Comparison of ENCODE assay signal across 1 cellular context in the genomic region with DNA sequence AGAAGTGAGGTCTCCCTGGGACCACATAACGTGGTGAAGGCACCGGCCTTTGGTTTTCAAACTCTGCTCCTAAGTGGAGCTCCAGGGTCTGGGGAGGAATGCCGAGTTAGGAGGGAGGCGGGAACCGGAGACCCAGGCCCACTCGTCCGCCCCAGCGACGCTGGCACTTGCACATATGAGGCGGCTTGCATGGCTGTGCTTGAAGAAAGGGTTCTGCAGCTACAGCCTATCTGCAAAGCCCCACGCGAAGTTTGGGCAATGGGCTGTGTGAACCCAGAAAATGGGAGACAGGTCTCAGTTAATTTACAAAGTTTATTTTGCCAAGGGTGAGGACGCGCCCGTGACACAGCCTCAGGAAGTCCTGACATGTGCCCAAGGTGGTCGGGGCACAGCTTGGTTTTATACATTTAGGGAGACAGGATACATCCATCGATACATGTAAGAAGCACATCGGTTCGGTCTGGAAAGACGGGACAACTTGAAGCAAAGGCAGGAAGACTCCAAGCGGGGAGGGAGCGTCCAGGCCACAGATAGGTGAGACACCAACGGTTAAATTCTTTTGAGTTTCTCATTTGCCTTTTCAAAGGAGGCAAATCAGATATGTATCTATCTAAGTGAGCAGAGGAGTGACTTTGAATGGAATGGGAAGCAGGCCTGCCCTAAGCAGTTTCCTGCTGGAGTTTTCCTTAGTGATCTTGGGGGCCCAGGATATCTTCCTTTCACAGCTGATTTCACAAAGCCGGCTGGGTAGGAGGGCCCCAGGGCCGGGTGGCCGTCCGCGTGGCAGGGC.
TF ChIP-seq lines count a peak whose summit lies in the region.

No MANE protein-coding gene starts in this region.

TF ChIP-seq in HepG2, 621 proteins besides CTCF, POLR2A, EP300 and RAD21 (continued from another document and continues in another):
- TF ChIP-seq, protein P1, sequence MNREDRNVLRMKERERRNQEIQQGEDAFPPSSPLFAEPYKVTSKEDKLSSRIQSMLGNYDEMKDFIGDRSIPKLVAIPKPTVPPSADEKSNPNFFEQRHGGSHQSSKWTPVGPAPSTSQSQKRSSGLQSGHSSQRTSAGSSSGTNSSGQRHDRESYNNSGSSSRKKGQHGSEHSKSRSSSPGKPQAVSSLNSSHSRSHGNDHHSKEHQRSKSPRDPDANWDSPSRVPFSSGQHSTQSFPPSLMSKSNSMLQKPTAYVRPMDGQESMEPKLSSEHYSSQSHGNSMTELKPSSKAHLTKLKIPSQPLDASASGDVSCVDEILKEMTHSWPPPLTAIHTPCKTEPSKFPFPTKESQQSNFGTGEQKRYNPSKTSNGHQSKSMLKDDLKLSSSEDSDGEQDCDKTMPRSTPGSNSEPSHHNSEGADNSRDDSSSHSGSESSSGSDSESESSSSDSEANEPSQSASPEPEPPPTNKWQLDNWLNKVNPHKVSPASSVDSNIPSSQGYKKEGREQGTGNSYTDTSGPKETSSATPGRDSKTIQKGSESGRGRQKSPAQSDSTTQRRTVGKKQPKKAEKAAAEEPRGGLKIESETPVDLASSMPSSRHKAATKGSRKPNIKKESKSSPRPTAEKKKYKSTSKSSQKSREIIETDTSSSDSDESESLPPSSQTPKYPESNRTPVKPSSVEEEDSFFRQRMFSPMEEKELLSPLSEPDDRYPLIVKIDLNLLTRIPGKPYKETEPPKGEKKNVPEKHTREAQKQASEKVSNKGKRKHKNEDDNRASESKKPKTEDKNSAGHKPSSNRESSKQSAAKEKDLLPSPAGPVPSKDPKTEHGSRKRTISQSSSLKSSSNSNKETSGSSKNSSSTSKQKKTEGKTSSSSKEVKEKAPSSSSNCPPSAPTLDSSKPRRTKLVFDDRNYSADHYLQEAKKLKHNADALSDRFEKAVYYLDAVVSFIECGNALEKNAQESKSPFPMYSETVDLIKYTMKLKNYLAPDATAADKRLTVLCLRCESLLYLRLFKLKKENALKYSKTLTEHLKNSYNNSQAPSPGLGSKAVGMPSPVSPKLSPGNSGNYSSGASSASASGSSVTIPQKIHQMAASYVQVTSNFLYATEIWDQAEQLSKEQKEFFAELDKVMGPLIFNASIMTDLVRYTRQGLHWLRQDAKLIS (CRISPR knock-in tag; IDR thresholded peaks at IDR 0.05) = no peak; the same call in 1 of the 2 replicates
- TF ChIP-seq YY1 (IDR thresholded peaks at IDR 0.05; ENCODE audit: insufficient read depth, insufficient replicate concordance, low read depth, low read length) = no peak
- TF ChIP-seq, protein P2, sequence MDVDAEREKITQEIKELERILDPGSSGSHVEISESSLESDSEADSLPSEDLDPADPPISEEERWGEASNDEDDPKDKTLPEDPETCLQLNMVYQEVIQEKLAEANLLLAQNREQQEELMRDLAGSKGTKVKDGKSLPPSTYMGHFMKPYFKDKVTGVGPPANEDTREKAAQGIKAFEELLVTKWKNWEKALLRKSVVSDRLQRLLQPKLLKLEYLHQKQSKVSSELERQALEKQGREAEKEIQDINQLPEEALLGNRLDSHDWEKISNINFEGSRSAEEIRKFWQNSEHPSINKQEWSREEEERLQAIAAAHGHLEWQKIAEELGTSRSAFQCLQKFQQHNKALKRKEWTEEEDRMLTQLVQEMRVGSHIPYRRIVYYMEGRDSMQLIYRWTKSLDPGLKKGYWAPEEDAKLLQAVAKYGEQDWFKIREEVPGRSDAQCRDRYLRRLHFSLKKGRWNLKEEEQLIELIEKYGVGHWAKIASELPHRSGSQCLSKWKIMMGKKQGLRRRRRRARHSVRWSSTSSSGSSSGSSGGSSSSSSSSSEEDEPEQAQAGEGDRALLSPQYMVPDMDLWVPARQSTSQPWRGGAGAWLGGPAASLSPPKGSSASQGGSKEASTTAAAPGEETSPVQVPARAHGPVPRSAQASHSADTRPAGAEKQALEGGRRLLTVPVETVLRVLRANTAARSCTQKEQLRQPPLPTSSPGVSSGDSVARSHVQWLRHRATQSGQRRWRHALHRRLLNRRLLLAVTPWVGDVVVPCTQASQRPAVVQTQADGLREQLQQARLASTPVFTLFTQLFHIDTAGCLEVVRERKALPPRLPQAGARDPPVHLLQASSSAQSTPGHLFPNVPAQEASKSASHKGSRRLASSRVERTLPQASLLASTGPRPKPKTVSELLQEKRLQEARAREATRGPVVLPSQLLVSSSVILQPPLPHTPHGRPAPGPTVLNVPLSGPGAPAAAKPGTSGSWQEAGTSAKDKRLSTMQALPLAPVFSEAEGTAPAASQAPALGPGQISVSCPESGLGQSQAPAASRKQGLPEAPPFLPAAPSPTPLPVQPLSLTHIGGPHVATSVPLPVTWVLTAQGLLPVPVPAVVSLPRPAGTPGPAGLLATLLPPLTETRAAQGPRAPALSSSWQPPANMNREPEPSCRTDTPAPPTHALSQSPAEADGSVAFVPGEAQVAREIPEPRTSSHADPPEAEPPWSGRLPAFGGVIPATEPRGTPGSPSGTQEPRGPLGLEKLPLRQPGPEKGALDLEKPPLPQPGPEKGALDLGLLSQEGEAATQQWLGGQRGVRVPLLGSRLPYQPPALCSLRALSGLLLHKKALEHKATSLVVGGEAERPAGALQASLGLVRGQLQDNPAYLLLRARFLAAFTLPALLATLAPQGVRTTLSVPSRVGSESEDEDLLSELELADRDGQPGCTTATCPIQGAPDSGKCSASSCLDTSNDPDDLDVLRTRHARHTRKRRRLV (CRISPR knock-in tag; IDR thresholded peaks at IDR 0.05) = no peak
- TF ChIP-seq ZNF703 (CRISPR knock-in tag; IDR thresholded peaks at IDR 0.05; ENCODE audit: borderline replicate concordance) = no peak
- TF ChIP-seq ZNF713 (CRISPR knock-in tag; IDR thresholded peaks at IDR 0.05) = no peak
- no peak for TF ChIP-seq KLF13 (CRISPR knock-in tag; IDR thresholded peaks at IDR 0.05)
- TF ChIP-seq RFXAP (CRISPR knock-in tag; IDR thresholded peaks at IDR 0.05; ENCODE audit: borderline replicate concordance) = 0 out of 2 replicates have a peak, but pooled peaks have one; percentile 1
- TF ChIP-seq, protein P3, sequence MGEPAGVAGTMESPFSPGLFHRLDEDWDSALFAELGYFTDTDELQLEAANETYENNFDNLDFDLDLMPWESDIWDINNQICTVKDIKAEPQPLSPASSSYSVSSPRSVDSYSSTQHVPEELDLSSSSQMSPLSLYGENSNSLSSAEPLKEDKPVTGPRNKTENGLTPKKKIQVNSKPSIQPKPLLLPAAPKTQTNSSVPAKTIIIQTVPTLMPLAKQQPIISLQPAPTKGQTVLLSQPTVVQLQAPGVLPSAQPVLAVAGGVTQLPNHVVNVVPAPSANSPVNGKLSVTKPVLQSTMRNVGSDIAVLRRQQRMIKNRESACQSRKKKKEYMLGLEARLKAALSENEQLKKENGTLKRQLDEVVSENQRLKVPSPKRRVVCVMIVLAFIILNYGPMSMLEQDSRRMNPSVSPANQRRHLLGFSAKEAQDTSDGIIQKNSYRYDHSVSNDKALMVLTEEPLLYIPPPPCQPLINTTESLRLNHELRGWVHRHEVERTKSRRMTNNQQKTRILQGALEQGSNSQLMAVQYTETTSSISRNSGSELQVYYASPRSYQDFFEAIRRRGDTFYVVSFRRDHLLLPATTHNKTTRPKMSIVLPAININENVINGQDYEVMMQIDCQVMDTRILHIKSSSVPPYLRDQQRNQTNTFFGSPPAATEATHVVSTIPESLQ (CRISPR knock-in tag; conservative IDR thresholded peaks at IDR 0.05) = 0 out of 2 replicates have a peak, but pooled peaks have one; percentile 30
- 0 out of 2 replicates have a peak, but pooled peaks have one; percentile 14 for TF ChIP-seq TEAD2 (CRISPR knock-in tag; IDR thresholded peaks at IDR 0.05)
- no peak for TF ChIP-seq SOX6 (IDR thresholded peaks at IDR 0.05)
- no peak for TF ChIP-seq SOX6 (CRISPR knock-in tag; IDR thresholded peaks at IDR 0.05)
- TF ChIP-seq ZBTB20 (CRISPR knock-in tag; IDR thresholded peaks at IDR 0.05; ENCODE audit: borderline replicate concordance, low read depth) = no peak; the same call in 1 of the 2 replicates
- no peak for TF ChIP-seq RXRA (CRISPR knock-in tag; IDR thresholded peaks at IDR 0.05)
- TF ChIP-seq ZNF333 (CRISPR knock-in tag; IDR thresholded peaks at IDR 0.05; ENCODE audit: borderline replicate concordance) = no peak
- TF ChIP-seq BHLHE40 (IDR thresholded peaks at IDR 0.05; ENCODE audit: low read length) = no peak
- TF ChIP-seq, protein P4, sequence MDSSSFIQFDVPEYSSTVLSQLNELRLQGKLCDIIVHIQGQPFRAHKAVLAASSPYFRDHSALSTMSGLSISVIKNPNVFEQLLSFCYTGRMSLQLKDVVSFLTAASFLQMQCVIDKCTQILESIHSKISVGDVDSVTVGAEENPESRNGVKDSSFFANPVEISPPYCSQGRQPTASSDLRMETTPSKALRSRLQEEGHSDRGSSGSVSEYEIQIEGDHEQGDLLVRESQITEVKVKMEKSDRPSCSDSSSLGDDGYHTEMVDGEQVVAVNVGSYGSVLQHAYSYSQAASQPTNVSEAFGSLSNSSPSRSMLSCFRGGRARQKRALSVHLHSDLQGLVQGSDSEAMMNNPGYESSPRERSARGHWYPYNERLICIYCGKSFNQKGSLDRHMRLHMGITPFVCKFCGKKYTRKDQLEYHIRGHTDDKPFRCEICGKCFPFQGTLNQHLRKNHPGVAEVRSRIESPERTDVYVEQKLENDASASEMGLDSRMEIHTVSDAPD (CRISPR knock-in tag; IDR thresholded peaks at IDR 0.05) = no peak
- TF ChIP-seq RBFOX2 (IDR thresholded peaks at IDR 0.05; ENCODE audit: low read depth, low read length) = no peak
- TF ChIP-seq, protein P5, sequence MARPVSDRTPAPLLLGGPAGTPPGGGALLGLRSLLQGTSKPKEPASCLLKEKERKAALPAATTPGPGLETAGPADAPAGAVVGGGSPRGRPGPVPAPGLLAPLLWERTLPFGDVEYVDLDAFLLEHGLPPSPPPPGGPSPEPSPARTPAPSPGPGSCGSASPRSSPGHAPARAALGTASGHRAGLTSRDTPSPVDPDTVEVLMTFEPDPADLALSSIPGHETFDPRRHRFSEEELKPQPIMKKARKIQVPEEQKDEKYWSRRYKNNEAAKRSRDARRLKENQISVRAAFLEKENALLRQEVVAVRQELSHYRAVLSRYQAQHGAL (CRISPR knock-in tag; IDR thresholded peaks at IDR 0.05; ENCODE audit: not compliant biosample characterization) = no peak
- TF ChIP-seq, protein P6, sequence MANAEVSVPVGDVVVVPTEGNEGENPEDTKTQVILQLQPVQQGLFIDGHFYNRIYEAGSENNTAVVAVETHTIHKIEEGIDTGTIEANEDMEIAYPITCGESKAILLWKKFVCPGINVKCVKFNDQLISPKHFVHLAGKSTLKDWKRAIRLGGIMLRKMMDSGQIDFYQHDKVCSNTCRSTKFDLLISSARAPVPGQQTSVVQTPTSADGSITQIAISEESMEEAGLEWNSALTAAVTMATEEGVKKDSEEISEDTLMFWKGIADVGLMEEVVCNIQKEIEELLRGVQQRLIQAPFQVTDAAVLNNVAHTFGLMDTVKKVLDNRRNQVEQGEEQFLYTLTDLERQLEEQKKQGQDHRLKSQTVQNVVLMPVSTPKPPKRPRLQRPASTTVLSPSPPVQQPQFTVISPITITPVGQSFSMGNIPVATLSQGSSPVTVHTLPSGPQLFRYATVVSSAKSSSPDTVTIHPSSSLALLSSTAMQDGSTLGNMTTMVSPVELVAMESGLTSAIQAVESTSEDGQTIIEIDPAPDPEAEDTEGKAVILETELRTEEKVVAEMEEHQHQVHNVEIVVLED (CRISPR knock-in tag; IDR thresholded peaks at IDR 0.05; ENCODE audit: borderline replicate concordance) = no peak
- TF ChIP-seq, protein P7, sequence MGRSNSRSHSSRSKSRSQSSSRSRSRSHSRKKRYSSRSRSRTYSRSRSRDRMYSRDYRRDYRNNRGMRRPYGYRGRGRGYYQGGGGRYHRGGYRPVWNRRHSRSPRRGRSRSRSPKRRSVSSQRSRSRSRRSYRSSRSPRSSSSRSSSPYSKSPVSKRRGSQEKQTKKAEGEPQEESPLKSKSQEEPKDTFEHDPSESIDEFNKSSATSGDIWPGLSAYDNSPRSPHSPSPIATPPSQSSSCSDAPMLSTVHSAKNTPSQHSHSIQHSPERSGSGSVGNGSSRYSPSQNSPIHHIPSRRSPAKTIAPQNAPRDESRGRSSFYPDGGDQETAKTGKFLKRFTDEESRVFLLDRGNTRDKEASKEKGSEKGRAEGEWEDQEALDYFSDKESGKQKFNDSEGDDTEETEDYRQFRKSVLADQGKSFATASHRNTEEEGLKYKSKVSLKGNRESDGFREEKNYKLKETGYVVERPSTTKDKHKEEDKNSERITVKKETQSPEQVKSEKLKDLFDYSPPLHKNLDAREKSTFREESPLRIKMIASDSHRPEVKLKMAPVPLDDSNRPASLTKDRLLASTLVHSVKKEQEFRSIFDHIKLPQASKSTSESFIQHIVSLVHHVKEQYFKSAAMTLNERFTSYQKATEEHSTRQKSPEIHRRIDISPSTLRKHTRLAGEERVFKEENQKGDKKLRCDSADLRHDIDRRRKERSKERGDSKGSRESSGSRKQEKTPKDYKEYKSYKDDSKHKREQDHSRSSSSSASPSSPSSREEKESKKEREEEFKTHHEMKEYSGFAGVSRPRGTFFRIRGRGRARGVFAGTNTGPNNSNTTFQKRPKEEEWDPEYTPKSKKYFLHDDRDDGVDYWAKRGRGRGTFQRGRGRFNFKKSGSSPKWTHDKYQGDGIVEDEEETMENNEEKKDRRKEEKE (IDR thresholded peaks at IDR 0.05) = no peak
- TF ChIP-seq ELF3 (CRISPR knock-in tag; IDR thresholded peaks at IDR 0.05) = no peak
- TF ChIP-seq, protein P8, sequence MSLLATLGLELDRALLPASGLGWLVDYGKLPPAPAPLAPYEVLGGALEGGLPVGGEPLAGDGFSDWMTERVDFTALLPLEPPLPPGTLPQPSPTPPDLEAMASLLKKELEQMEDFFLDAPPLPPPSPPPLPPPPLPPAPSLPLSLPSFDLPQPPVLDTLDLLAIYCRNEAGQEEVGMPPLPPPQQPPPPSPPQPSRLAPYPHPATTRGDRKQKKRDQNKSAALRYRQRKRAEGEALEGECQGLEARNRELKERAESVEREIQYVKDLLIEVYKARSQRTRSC (CRISPR knock-in tag; IDR thresholded peaks at IDR 0.05; ENCODE audit: low read depth) = no peak
- no peak for TF ChIP-seq ASH2L (IDR thresholded peaks at IDR 0.05; ENCODE audit: insufficient read length, low read depth, low read length)
- peak; percentile 83 for TF ChIP-seq ZNF224 (CRISPR knock-in tag; IDR thresholded peaks at IDR 0.05)
- no peak; the same call in 1 of the 2 replicates for TF ChIP-seq SSRP1 (CRISPR knock-in tag; IDR thresholded peaks at IDR 0.05)
- TF ChIP-seq WIZ (CRISPR knock-in tag; IDR thresholded peaks at IDR 0.05) = no peak
- no peak for TF ChIP-seq NCOA5 (CRISPR knock-in tag; IDR thresholded peaks at IDR 0.05)
- TF ChIP-seq NFE2L2 (IDR thresholded peaks at IDR 0.05; ENCODE audit: low read length) = no peak
- TF ChIP-seq, protein P9, sequence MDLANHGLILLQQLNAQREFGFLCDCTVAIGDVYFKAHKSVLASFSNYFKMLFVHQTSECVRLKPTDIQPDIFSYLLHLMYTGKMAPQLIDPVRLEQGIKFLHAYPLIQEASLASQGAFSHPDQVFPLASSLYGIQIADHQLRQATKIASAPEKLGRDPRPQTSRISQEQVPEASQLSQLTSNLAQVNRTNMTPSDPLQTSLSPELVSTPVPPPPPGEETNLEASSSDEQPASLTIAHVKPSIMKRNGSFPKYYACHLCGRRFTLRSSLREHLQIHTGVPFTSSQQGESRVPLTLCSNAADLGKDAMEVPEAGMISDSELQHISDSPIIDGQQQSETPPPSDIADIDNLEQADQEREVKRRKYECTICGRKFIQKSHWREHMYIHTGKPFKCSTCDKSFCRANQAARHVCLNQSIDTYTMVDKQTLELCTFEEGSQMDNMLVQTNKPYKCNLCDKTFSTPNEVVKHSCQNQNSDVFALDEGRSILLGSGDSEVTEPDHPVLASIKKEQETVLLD (CRISPR knock-in tag; IDR thresholded peaks at IDR 0.05; ENCODE audit: low read depth) = 0 out of 2 replicates have a peak, but pooled peaks have one; percentile 3
- no peak for TF ChIP-seq ZNF496 (CRISPR knock-in tag; IDR thresholded peaks at IDR 0.05; ENCODE audit: insufficient replicate concordance)
